Comparison of ENCODE assay signal across 16 cellular contexts in genomic region chr4:158461336-158461735, GRCh38.
A peak's percentile ranks its signal among the peaks of the same experiment; 100 is the strongest.
DNase-seq lines count a peak whose midpoint lies in the region; ATAC-seq and TF ChIP-seq lines count a peak whose summit lies in the region.
"Had no signal": no experiment of that assay in that cellular context is flagged by ENCODE, and none has a peak within 500 bp of the region (broad histone marks: within the 10 kb centered on the region; RNA-seq: fewer than 3 reads in every experiment).

No MANE protein-coding gene starts in this region.

- no peak for TF ChIP-seq EP300 in ovary (IDR thresholded peaks at IDR 0.05)

- DNase-seq in M059J (ENCODE audit: low read depth) (peak; percentile 31), mammary epithelial cell (peak; percentile 84), fibroblast of mammary gland (ENCODE audit: low read depth) (peak; percentile 70), Right ventricle myocardium superior (no peak), cerebellum (ENCODE audit: low spot score) (no peak), ovary (no peak)
- DNase-seq: BE2C; CD8-positive, alpha-beta T cell; COR-L47; DMS153; DMS79 treated with DMSO at 0.1 percent for 48 hours; EL; GOT3; H9 had no signal

- H3K9ac ChIP-seq in mammary epithelial cell (ENCODE audit: insufficient read depth, low read length): peak overlapping the region; percentile 11

- intact Hi-C loops in mammary epithelial cell (cut with micrococcal nuclease) (no loop called here), Right ventricle myocardium superior (cut with DNase I) (no loop called here), ovary (cut with DNase I) (no loop called here)

- dilution Hi-C loops in mammary epithelial cell (cut with HindIII; ENCODE audit: low sequenced_read_pairs): no loop called here

- H3K4me2 ChIP-seq in mammary epithelial cell (ENCODE audit: insufficient read depth, low read depth, low read length): peak overlapping the region; percentile 39
- H3K4me2 ChIP-seq: A549 had no signal

- no TSS peak for BruUV-seq in mammary epithelial cell (replicated peaks; lab: Mats Ljungman, UMichigan)

- no peaks in the 10 kb centered on the region for H3K27me3 ChIP-seq in mammary epithelial cell (ENCODE audit: insufficient read depth, low read length)
- no peaks in the 10 kb centered on the region for H3K27me3 ChIP-seq in ovary
- H3K27me3 ChIP-seq: BE2C had no signal

- peak overlapping the region; percentile 34 for H2AFZ ChIP-seq in mammary epithelial cell (ENCODE audit: low read depth, low read length)

- H3K27ac ChIP-seq in mammary epithelial cell (ENCODE audit: insufficient read depth, low read depth, low read length) (peak overlapping the region; percentile 95), ovary (no peak overlapping the region)
- H3K27ac ChIP-seq: A549 had no signal

- no peak for TF ChIP-seq CTCF in mammary epithelial cell (conservative IDR thresholded peaks at IDR 0.05 in 1 of 2, IDR thresholded peaks at IDR 0.05 in 1 of 2; ENCODE audit: extremely low read depth in 1 of 2, insufficient read depth in 1 of 2, low read depth in 1 of 2, low read length in 2 of 2)
- no peak for TF ChIP-seq CTCF in fibroblast of mammary gland (conservative IDR thresholded peaks at IDR 0.05; ENCODE audit: control insufficient read depth, insufficient read depth, low read depth, low read length)
- TF ChIP-seq CTCF in ovary (IDR thresholded peaks at IDR 0.05): no peak

- H3K9me3 ChIP-seq in mammary epithelial cell (replicated peaks; ENCODE audit: insufficient read depth, low read length): no peaks in the 10 kb centered on the region
- H3K9me3 ChIP-seq in ovary: no peaks in the 10 kb centered on the region
- H3K9me3 ChIP-seq: A549, BE2C had no signal

- H3K4me3 ChIP-seq in mammary epithelial cell (replicated peaks in 1 of 3; ENCODE audit: insufficient read depth in 1 of 3, low read depth in 2 of 3, low read length in 3 of 3) (peak overlapping the region in 1 of 3 experiments; percentile 6), fibroblast of mammary gland (ENCODE audit: control insufficient read depth, low read depth, low read length) (no peak overlapping the region), ovary (no peak overlapping the region)
- H3K4me3 ChIP-seq: A549 had no signal

- in situ Hi-C loops in mammary epithelial cell (cut with MboI; ENCODE audit: low sequenced_read_pairs in 2 of 2): no loop called here

- H4K20me1 ChIP-seq in mammary epithelial cell (ENCODE audit: insufficient read depth, low read length): no peaks in the 10 kb centered on the region

- no peak for TF ChIP-seq POLR2A in ovary (IDR thresholded peaks at IDR 0.05)

- no peaks in the 10 kb centered on the region for H3K36me3 ChIP-seq in mammary epithelial cell (ENCODE audit: insufficient read depth, low read length)
- H3K36me3 ChIP-seq in ovary: no peaks in the 10 kb centered on the region
- H3K36me3 ChIP-seq: BE2C had no signal

- no peaks in the 10 kb centered on the region for H3K79me2 ChIP-seq in mammary epithelial cell (ENCODE audit: insufficient read depth, low read length)

- CTCF ChIA-PET in mammary epithelial cell (lab: Charles Lee; ENCODE audit: low non-redundant PET): no interaction called here

- ATAC-seq in Right ventricle myocardium superior (ENCODE audit: poor library complexity): no peak
- ATAC-seq in GM18502 (IDR thresholded peaks at IDR 0.05; ENCODE audit: poor library complexity, unreplicated experiment): no peak
- ATAC-seq: A549; CD8-positive, alpha-beta T cell had no signal

- WGBS in mammary epithelial cell (ENCODE audit: low coverage, missing lambda C conversion rate): 0% methylated on average over 2 of the region's 2 CpGs
- WGBS in ovary, 3 donors: 70 to 80% (median 71%) methylated on average over 2 of the region's 2 CpGs

- H3K4me1 ChIP-seq in mammary epithelial cell (ENCODE audit: insufficient read depth, low read length): peaks cover 53% of the 10 kb centered on the region
- no peaks in the 10 kb centered on the region for H3K4me1 ChIP-seq in ovary (ENCODE audit: insufficient read depth)
- H3K4me1 ChIP-seq: A549, BE2C had no signal

Comparison
In these comparisons a context has a peak if more than half of its experiments do, and no peak if none do; other contexts are left out.
1. DNase-seq: peak in M059J (single experiment), mammary epithelial cell (single experiment) and fibroblast of mammary gland (single experiment); none in Right ventricle myocardium superior (single experiment), cerebellum (single experiment) and ovary (0 of 5).